1 cellular context compared by ENCODE assay signal in genomic region chr15:88620995-88621772, GRCh38.
TF ChIP-seq lines count a peak whose summit lies in the region.

AEN (plus strand) TSS chr15:88621340; CDS start chr15:88626210, 4,870 bp downstream.

TF ChIP-seq in HepG2, 621 proteins besides CTCF, POLR2A, EP300 and RAD21 (continued from another document and continues in another):
- TF ChIP-seq CEBPZ (IDR thresholded peaks at IDR 0.05; ENCODE audit: low read length) (no peak), KDM5A (IDR thresholded peaks at IDR 0.05; ENCODE audit: borderline replicate concordance, low read length) (0 out of 2 replicates have a peak, but pooled peaks have one; percentile 16), ZNF446 (CRISPR knock-in tag; IDR thresholded peaks at IDR 0.05) (no peak), YEATS4 (CRISPR knock-in tag; IDR thresholded peaks at IDR 0.05; ENCODE audit: borderline replicate concordance) (peak; percentile 100), MTF2 (CRISPR knock-in tag; IDR thresholded peaks at IDR 0.05; ENCODE audit: borderline replicate concordance) (no peak), TP53 (CRISPR knock-in tag; conservative IDR thresholded peaks at IDR 0.05) (peak; percentile 100), THAP11 (CRISPR knock-in tag; IDR thresholded peaks at IDR 0.05) (peak; percentile 74), EHMT2 (IDR thresholded peaks at IDR 0.05; ENCODE audit: borderline replicate concordance, low read depth, low read length) (no peak), ZNF660 (CRISPR knock-in tag; IDR thresholded peaks at IDR 0.05; ENCODE audit: borderline replicate concordance, low read depth) (no peak), KLF13 (CRISPR knock-in tag; IDR thresholded peaks at IDR 0.05) (no peak), ZNF567 (CRISPR knock-in tag; IDR thresholded peaks at IDR 0.05; ENCODE audit: borderline replicate concordance) (no peak), ZNF18 (CRISPR knock-in tag; IDR thresholded peaks at IDR 0.05; ENCODE audit: insufficient replicate concordance) (no peak), HES4 (CRISPR knock-in tag; IDR thresholded peaks at IDR 0.05; ENCODE audit: borderline replicate concordance) (no peak), ZNF441 (CRISPR knock-in tag; IDR thresholded peaks at IDR 0.05; ENCODE audit: borderline replicate concordance) (no peak; the same call in 1 of the 2 replicates), CENPT (CRISPR knock-in tag; IDR thresholded peaks at IDR 0.05; ENCODE audit: low read depth) (no peak), SIX1 (CRISPR knock-in tag; IDR thresholded peaks at IDR 0.05; ENCODE audit: borderline replicate concordance) (no peak), RELA (CRISPR knock-in tag; IDR thresholded peaks at IDR 0.05) (no peak), ZNF607 (CRISPR knock-in tag; IDR thresholded peaks at IDR 0.05; ENCODE audit: borderline replicate concordance) (0 out of 2 replicates have a peak, but pooled peaks have one; percentile 55), ZNF362 (CRISPR knock-in tag; IDR thresholded peaks at IDR 0.05; ENCODE audit: borderline replicate concordance) (no peak; the same call in 1 of the 2 replicates), ZNF468 (CRISPR knock-in tag; IDR thresholded peaks at IDR 0.05) (no peak), FOSL2 (CRISPR knock-in tag; IDR thresholded peaks at IDR 0.05) (no peak), KDM3A (CRISPR knock-in tag; IDR thresholded peaks at IDR 0.05; ENCODE audit: low read depth) (0 out of 2 replicates have a peak, but pooled peaks have one; percentile 16), FOSL1 (CRISPR knock-in tag; IDR thresholded peaks at IDR 0.05; ENCODE audit: borderline replicate concordance) (no peak), MED13 (CRISPR knock-in tag; IDR thresholded peaks at IDR 0.05) (peak; percentile 86; the same call in 1 of the 2 replicates), CSRNP1 (CRISPR knock-in tag; IDR thresholded peaks at IDR 0.05) (peak; percentile 88; the same call in 1 of the 2 replicates), ZNF276 (CRISPR knock-in tag; IDR thresholded peaks at IDR 0.05; ENCODE audit: low read depth) (no peak), THYN1 (CRISPR knock-in tag; IDR thresholded peaks at IDR 0.05; ENCODE audit: borderline replicate concordance, low read depth) (no peak), NR3C1 (CRISPR knock-in tag; IDR thresholded peaks at IDR 0.05) (no peak), JDP2 (CRISPR knock-in tag; IDR thresholded peaks at IDR 0.05; ENCODE audit: borderline replicate concordance) (no peak), ZNF33B (CRISPR knock-in tag; IDR thresholded peaks at IDR 0.05) (no peak), ZSCAN21 (CRISPR knock-in tag; IDR thresholded peaks at IDR 0.05; ENCODE audit: borderline replicate concordance) (no peak), ZNF558 (CRISPR knock-in tag; IDR thresholded peaks at IDR 0.05; ENCODE audit: borderline replicate concordance) (peak; percentile 97; the same call in 1 of the 2 replicates), RFX1 (IDR thresholded peaks at IDR 0.05) (no peak), MEIS1 (CRISPR knock-in tag; IDR thresholded peaks at IDR 0.05; ENCODE audit: borderline replicate concordance) (no peak; the same call in 1 of the 2 replicates), ZNF337 (CRISPR knock-in tag; IDR thresholded peaks at IDR 0.05; ENCODE audit: borderline replicate concordance, low read depth) (peak; percentile 70; the same call in 1 of the 2 replicates), ZNF879 (CRISPR knock-in tag; IDR thresholded peaks at IDR 0.05) (no peak; the same call in 1 of the 2 replicates), ZNF740 (CRISPR knock-in tag; IDR thresholded peaks at IDR 0.05) (no peak), ZNF563 (CRISPR knock-in tag; IDR thresholded peaks at IDR 0.05) (no peak; the same call in 1 of the 2 replicates), GMEB1 (CRISPR knock-in tag; IDR thresholded peaks at IDR 0.05; ENCODE audit: borderline replicate concordance) (peak; percentile 70; the same call in 1 of the 2 replicates), ZNF713 (CRISPR knock-in tag; IDR thresholded peaks at IDR 0.05) (no peak), ZNF83 (CRISPR knock-in tag; IDR thresholded peaks at IDR 0.05; ENCODE audit: borderline replicate concordance) (no peak), AHR (CRISPR knock-in tag; IDR thresholded peaks at IDR 0.05) (peak; percentile 30; the same call in 1 of the 2 replicates), ZNF431 (CRISPR knock-in tag; IDR thresholded peaks at IDR 0.05; ENCODE audit: borderline replicate concordance, low read depth) (peak; percentile 89), CHCHD3 (CRISPR knock-in tag; IDR thresholded peaks at IDR 0.05) (peak; percentile 49; the same call in 1 of the 2 replicates), FOXO1 (CRISPR knock-in tag; IDR thresholded peaks at IDR 0.05) (0 out of 2 replicates have a peak, but pooled peaks have one; percentile 13), ZMYM3 (CRISPR knock-in tag; IDR thresholded peaks at IDR 0.05) (no peak), BORCS8-MEF2B (CRISPR knock-in tag; IDR thresholded peaks at IDR 0.05) (peak; percentile 62; the same call in 1 of the 2 replicates), RXRA (CRISPR knock-in tag; IDR thresholded peaks at IDR 0.05) (peak; percentile 66; the same call in 1 of the 2 replicates), RXRB (CRISPR knock-in tag; IDR thresholded peaks at IDR 0.05; ENCODE audit: borderline replicate concordance) (peak; percentile 39; the same call in 1 of the 2 replicates), MXD4 (CRISPR knock-in tag; IDR thresholded peaks at IDR 0.05) (peak; percentile 100), ZNF562 (CRISPR knock-in tag; IDR thresholded peaks at IDR 0.05; ENCODE audit: borderline replicate concordance) (no peak)
- TF ChIP-seq, protein P1, sequence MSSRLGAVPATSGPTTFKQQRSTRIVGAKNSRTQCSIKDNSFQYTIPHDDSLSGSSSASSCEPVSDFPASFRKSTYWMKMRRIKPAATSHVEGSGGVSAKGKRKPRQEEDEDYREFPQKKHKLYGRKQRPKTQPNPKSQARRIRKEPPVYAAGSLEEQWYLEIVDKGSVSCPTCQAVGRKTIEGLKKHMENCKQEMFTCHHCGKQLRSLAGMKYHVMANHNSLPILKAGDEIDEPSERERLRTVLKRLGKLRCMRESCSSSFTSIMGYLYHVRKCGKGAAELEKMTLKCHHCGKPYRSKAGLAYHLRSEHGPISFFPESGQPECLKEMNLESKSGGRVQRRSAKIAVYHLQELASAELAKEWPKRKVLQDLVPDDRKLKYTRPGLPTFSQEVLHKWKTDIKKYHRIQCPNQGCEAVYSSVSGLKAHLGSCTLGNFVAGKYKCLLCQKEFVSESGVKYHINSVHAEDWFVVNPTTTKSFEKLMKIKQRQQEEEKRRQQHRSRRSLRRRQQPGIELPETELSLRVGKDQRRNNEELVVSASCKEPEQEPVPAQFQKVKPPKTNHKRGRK (CRISPR knock-in tag; IDR thresholded peaks at IDR 0.05): no peak
- TF ChIP-seq, protein P2, sequence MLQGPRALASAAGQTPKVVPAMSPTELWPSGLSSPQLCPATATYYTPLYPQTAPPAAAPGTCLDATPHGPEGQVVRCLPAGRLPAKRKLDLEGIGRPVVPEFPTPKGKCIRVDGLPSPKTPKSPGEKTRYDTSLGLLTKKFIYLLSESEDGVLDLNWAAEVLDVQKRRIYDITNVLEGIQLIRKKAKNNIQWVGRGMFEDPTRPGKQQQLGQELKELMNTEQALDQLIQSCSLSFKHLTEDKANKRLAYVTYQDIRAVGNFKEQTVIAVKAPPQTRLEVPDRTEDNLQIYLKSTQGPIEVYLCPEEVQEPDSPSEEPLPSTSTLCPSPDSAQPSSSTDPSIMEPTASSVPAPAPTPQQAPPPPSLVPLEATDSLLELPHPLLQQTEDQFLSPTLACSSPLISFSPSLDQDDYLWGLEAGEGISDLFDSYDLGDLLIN (CRISPR knock-in tag; IDR thresholded peaks at IDR 0.05; ENCODE audit: borderline replicate concordance): no peak
- TF ChIP-seq, protein P3, sequence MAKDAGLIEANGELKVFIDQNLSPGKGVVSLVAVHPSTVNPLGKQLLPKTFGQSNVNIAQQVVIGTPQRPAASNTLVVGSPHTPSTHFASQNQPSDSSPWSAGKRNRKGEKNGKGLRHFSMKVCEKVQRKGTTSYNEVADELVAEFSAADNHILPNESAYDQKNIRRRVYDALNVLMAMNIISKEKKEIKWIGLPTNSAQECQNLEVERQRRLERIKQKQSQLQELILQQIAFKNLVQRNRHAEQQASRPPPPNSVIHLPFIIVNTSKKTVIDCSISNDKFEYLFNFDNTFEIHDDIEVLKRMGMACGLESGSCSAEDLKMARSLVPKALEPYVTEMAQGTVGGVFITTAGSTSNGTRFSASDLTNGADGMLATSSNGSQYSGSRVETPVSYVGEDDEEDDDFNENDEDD (CRISPR knock-in tag; IDR thresholded peaks at IDR 0.05; ENCODE audit: borderline replicate concordance): peak; percentile 96
